Comparison of ENCODE assay signal across 9 cellular contexts in genomic region chr1:15950302-15950701, GRCh38.
DNase-seq lines count a peak whose midpoint lies in the region; ATAC-seq lines count a peak whose summit lies in the region.
"Had no signal": no experiment of that assay in that cellular context is flagged by ENCODE, and none has a peak within 500 bp of the region (broad histone marks: within the 10 kb centered on the region; RNA-seq: fewer than 3 reads in every experiment).

No MANE protein-coding gene starts in this region.

- H3K27ac ChIP-seq in BLaER1 (peak overlapping the region; percentile 83), duodenal mucosa (ENCODE audit: low read depth, low read length) (peak overlapping the region; percentile 73), skin epidermis (peak overlapping the region; percentile 33 to 96 (median 87))
- H3K27ac ChIP-seq: neural progenitor cell had no signal

- H3K36me3 ChIP-seq in BLaER1: peaks cover 75% of the 10 kb centered on the region
- H3K36me3 ChIP-seq in duodenal mucosa (ENCODE audit: control insufficient read depth in 1 of 2, insufficient read depth in 2 of 2, low read length in 2 of 2): peaks cover 8 to 52% of the 10 kb centered on the region in 2 donors
- H3K36me3 ChIP-seq: neural progenitor cell had no signal

- H3K4me1 ChIP-seq in BLaER1 (peaks cover 74% of the 10 kb centered on the region), duodenal mucosa (ENCODE audit: control insufficient read depth in 1 of 2, insufficient read depth in 2 of 2, low read length in 2 of 2) (peaks cover 36 to 39% of the 10 kb centered on the region in 2 donors)

- no peak for ATAC-seq in HG02678 (IDR thresholded peaks at IDR 0.05; ENCODE audit: unreplicated experiment)
- no peak for ATAC-seq in GM21737 (IDR thresholded peaks at IDR 0.05; ENCODE audit: unreplicated experiment)

- H3K9me3 ChIP-seq in BLaER1 (no peaks in the 10 kb centered on the region), duodenal mucosa (ENCODE audit: control insufficient read depth in 1 of 2, low read length in 2 of 2) (no peaks in the 10 kb centered on the region)

- peaks cover 100% of the 10 kb centered on the region for H4K20me1 ChIP-seq in BLaER1

- H3K4me2 ChIP-seq in BLaER1: peak overlapping the region; percentile 95
- H3K4me2 ChIP-seq: neural progenitor cell had no signal

- no peaks in the 10 kb centered on the region for H3K27me3 ChIP-seq in BLaER1
- H3K27me3 ChIP-seq in duodenal mucosa (ENCODE audit: control insufficient read depth in 1 of 2, insufficient read depth in 2 of 2, low read length in 2 of 2): no peaks in the 10 kb centered on the region
- H3K27me3 ChIP-seq: neural progenitor cell had no signal

- DNase-seq in activated CD4-positive, alpha-beta T cell treated with anti-CD3 and anti-CD28 coated beads for 4 hours: peak; percentile 61 to 70
- no peak for DNase-seq in AML-193 (lab: John Stamatoyannopoulos, UW)
- no peak for DNase-seq in COR-L47 (lab: John Stamatoyannopoulos, UW)

- H3K9ac ChIP-seq in BLaER1: peak overlapping the region; percentile 11; the same call in 1 of the 2 replicates
- H3K9ac ChIP-seq in duodenal mucosa (ENCODE audit: low read depth in 1 of 2, low read length in 2 of 2): peak overlapping the region in 1 of 2 donors; percentile 25
- H3K9ac ChIP-seq: neural progenitor cell had no signal

- H3K4me3 ChIP-seq in BLaER1 (no peak overlapping the region), duodenal mucosa (ENCODE audit: low read depth in 1 of 2, low read length in 2 of 2) (peak overlapping the region in 1 of 2 donors; percentile 8), skin epidermis (no peak overlapping the region)
- H3K4me3 ChIP-seq: neural progenitor cell had no signal

Comparison
In these comparisons a context has a peak if more than half of its experiments do, and no peak if none do; other contexts are left out.
1. DNase-seq: peak in activated CD4-positive, alpha-beta T cell treated with anti-CD3 and anti-CD28 coated beads for 4 hours (2 of 2); none in AML-193 (0 of 2) and COR-L47 (single experiment).
2. Peak in every context shown above with its lines, with median percentiles within 50 percentile points of each other: H3K27ac ChIP-seq.